Comparison of ENCODE assay signal across 21 cellular contexts in genomic region chr7:30909431-30909830, GRCh38. TPM values are rescaled to one million over a fixed set of nuclear protein-coding genes. Genes with fewer than 3 reads are reported as not detected.
A peak's percentile ranks its signal among the peaks of the same experiment; 100 is the strongest.
DNase-seq lines count a peak whose midpoint lies in the region; ATAC-seq and TF ChIP-seq lines count a peak whose summit lies in the region.
"Had no signal": no experiment of that assay in that cellular context is flagged by ENCODE, and none has a peak within 500 bp of the region (broad histone marks: within the 10 kb centered on the region; RNA-seq: fewer than 3 reads in every experiment).

No MANE protein-coding gene starts in this region.

- H2BK15ac ChIP-seq in neuronal stem cell (ENCODE audit: low read length) = peak overlapping the region; percentile 81

- intact Hi-C loops in body of pancreas (cut with DNase I) = no loop called here

- H2BK12ac ChIP-seq in neuronal stem cell (ENCODE audit: low read length) = peak overlapping the region; percentile 92

- no peak overlapping the region for H3K4me2 ChIP-seq in neuronal stem cell (ENCODE audit: insufficient read depth, low read length, poor library complexity, severe bottlenecking)

- no peaks in the 10 kb centered on the region for H3K36me3 Mint-ChIP-seq in activated naive CD8-positive, alpha-beta T cell treated with anti-CD3 and anti-CD28 coated beads, Interleukin-2, amount 50 U/mL, for 24 hours (ENCODE audit: low read depth)
- H3K36me3 Mint-ChIP-seq: CD8-positive, alpha-beta memory T cell had no signal

- H3K36me3 ChIP-seq in body of pancreas (replicated peaks in 1 of 2; ENCODE audit: insufficient read depth in 1 of 2, low read depth in 2 of 2) (no peaks in the 10 kb centered on the region), gastroesophageal sphincter (no peaks in the 10 kb centered on the region), neuronal stem cell (replicated peaks in 1 of 2; ENCODE audit: control insufficient read depth in 2 of 2, insufficient read depth in 2 of 2, low read length in 2 of 2) (no peaks in the 10 kb centered on the region), upper lobe of left lung (peaks cover 0 to 6% (median 0%) of the 10 kb centered on the region in 4 donors)
- H3K36me3 ChIP-seq: HAP-1 had no signal

- no peak overlapping the region for H3K9ac ChIP-seq in neuronal stem cell (ENCODE audit: low read depth, low read length, poor library complexity)
- H3K9ac ChIP-seq: GM23248 had no signal

- H3K9me3 ChIP-seq in body of pancreas = no peaks in the 10 kb centered on the region
- H3K9me3 ChIP-seq in gastroesophageal sphincter = no peaks in the 10 kb centered on the region
- no peaks in the 10 kb centered on the region for H3K9me3 ChIP-seq in neuronal stem cell (replicated peaks in 1 of 2; ENCODE audit: control insufficient read depth in 2 of 2, insufficient read depth in 1 of 2, low read depth in 1 of 2, low read length in 2 of 2)
- no peaks in the 10 kb centered on the region for H3K9me3 ChIP-seq in upper lobe of left lung
- H3K9me3 ChIP-seq: HAP-1 had no signal

- peak overlapping the region; percentile 85 for H2AK5ac ChIP-seq in neuronal stem cell (ENCODE audit: low read depth, low read length)

- H3K4me3 ChIP-seq in body of pancreas = no peak overlapping the region
- H3K4me3 ChIP-seq in gastroesophageal sphincter = no peak overlapping the region
- H3K4me3 ChIP-seq in neuronal stem cell (ENCODE audit: low read length in 2 of 2) = no peak overlapping the region
- no peak overlapping the region for H3K4me3 ChIP-seq in upper lobe of left lung
- H3K4me3 ChIP-seq: GM23248, HAP-1 had no signal

- peak overlapping the region; percentile 70 for H2BK5ac ChIP-seq in neuronal stem cell (ENCODE audit: low read length)

- H3K79me1 ChIP-seq in neuronal stem cell (ENCODE audit: low read depth, low read length) = no peaks in the 10 kb centered on the region

- TF ChIP-seq EP300 in gastroesophageal sphincter (IDR thresholded peaks at IDR 0.05) = no peak
- TF ChIP-seq EP300 in upper lobe of left lung (IDR thresholded peaks at IDR 0.05) = no peak

- H3K27ac ChIP-seq in body of pancreas = peak overlapping the region in 3 of 4 donors; percentile 71 to 75 (median 72)
- H3K27ac ChIP-seq in gastroesophageal sphincter = peak overlapping the region; percentile 64 to 91 (median 86)
- H3K27ac ChIP-seq in neuronal stem cell (replicated peaks; ENCODE audit: low read length) = no peak overlapping the region
- peak overlapping the region in 3 of 4 donors; percentile 34 to 89 (median 88) for H3K27ac ChIP-seq in upper lobe of left lung
- H3K27ac ChIP-seq: GM23248, HL-60 had no signal

- no peaks in the 10 kb centered on the region for H3K4me1 Mint-ChIP-seq in activated naive CD8-positive, alpha-beta T cell treated with anti-CD3 and anti-CD28 coated beads, Interleukin-2, amount 50 U/mL, for 24 hours
- H3K4me1 Mint-ChIP-seq: CD8-positive, alpha-beta memory T cell had no signal

- H3K18ac ChIP-seq in neuronal stem cell (ENCODE audit: low read length) = peak overlapping the region; percentile 77

- 60 to 82% methylated on average over 6 of the region's 6 CpGs for whole genome bisulfite sequencing in body of pancreas, 2 donors
- 100% methylated on average over 1 of the region's 6 CpGs; no CpG with 5 or more reads in 1 of the 2 donors for WGBS in gastroesophageal sphincter (ENCODE audit: low coverage in 1 of 2), 2 donors
- WGBS in neuronal stem cell (ENCODE audit: extremely low coverage in 2 of 2, insufficient read length in 2 of 2, insufficient replicate concordance in 1 of 2), 2 donors = no CpG with 5 or more reads among the region's 6 CpGs
- WGBS in upper lobe of left lung, 2 donors = 67 to 68% methylated on average over 1 to 6 of the region's 6 CpGs

- peak overlapping the region; percentile 84 for H2BK120ac ChIP-seq in neuronal stem cell (ENCODE audit: low read depth, low read length)

- H4K91ac ChIP-seq in neuronal stem cell (ENCODE audit: low read depth, low read length, poor library complexity) = peak overlapping the region; percentile 47

- H3K27me3 ChIP-seq in body of pancreas (no peaks in the 10 kb centered on the region), gastroesophageal sphincter (no peaks in the 10 kb centered on the region), neuronal stem cell (ENCODE audit: control insufficient read depth in 3 of 3, insufficient read depth in 3 of 3, low read depth in 1 of 3, low read length in 3 of 3) (peaks cover 0 to 21% (median 0%) of the 10 kb centered on the region in 3 experiments), upper lobe of left lung (no peaks in the 10 kb centered on the region)

- no peak for ATAC-seq in body of pancreas
- ATAC-seq in gastroesophageal sphincter = no peak
- no peak for ATAC-seq in upper lobe of left lung (ENCODE audit: low FRiP score in 2 of 2)
- no peak for ATAC-seq in activated naive CD8-positive, alpha-beta T cell treated with anti-CD3 and anti-CD28 coated beads, Interleukin-2, amount 50 U/mL, for 24 hours

- no peaks in the 10 kb centered on the region for H3K27me3 Mint-ChIP-seq in activated naive CD8-positive, alpha-beta T cell treated with anti-CD3 and anti-CD28 coated beads, Interleukin-2, amount 50 U/mL, for 24 hours
- H3K27me3 Mint-ChIP-seq: CD8-positive, alpha-beta memory T cell had no signal

- TF ChIP-seq CTCF in body of pancreas (IDR thresholded peaks at IDR 0.05) = no peak
- no peak for TF ChIP-seq CTCF in gastroesophageal sphincter (IDR thresholded peaks at IDR 0.05)
- TF ChIP-seq CTCF in upper lobe of left lung (IDR thresholded peaks at IDR 0.05) = no peak

- peak overlapping the region; percentile 77 for H4K8ac ChIP-seq in neuronal stem cell (ENCODE audit: low read depth, low read length)

- no peak overlapping the region for H2AFZ ChIP-seq in neuronal stem cell (ENCODE audit: low read length)
- H2AFZ ChIP-seq: GM23248 had no signal

- no peak overlapping the region for H3K4me3 Mint-ChIP-seq in activated naive CD8-positive, alpha-beta T cell treated with anti-CD3 and anti-CD28 coated beads, Interleukin-2, amount 50 U/mL, for 24 hours
- H3K4me3 Mint-ChIP-seq: CD8-positive, alpha-beta memory T cell had no signal

- peak overlapping the region; percentile 79 for H3K4ac ChIP-seq in neuronal stem cell (ENCODE audit: low read length)

- no peak overlapping the region for H3K23ac ChIP-seq in neuronal stem cell (ENCODE audit: low read depth, low read length, poor library complexity)

- H3K9me3 Mint-ChIP-seq in activated naive CD8-positive, alpha-beta T cell treated with anti-CD3 and anti-CD28 coated beads, Interleukin-2, amount 50 U/mL, for 24 hours = no peaks in the 10 kb centered on the region
- H3K9me3 Mint-ChIP-seq: CD8-positive, alpha-beta memory T cell had no signal

- DNase-seq in body of pancreas = peak in 1 of 4 donors; percentile 51
- DNase-seq in neuronal stem cell (ENCODE audit: low spot score) = no peak
- peak; percentile 25 to 76 for DNase-seq in upper lobe of left lung
- no peak for DNase-seq in NCI-H146 treated with DMSO at 0.1 percent for 48 hours (lab: John Stamatoyannopoulos, UW; ENCODE audit: unreplicated experiment)
- no peak for DNase-seq in NCI-H1436 treated with DMSO at 0.1 percent for 48 hours (lab: John Stamatoyannopoulos, UW)
- DNase-seq in activated naive CD8-positive, alpha-beta T cell treated with anti-CD3 and anti-CD28 coated beads, Interleukin-2, amount 50 U/mL, for 24 hours = no peak
- DNase-seq: ACHN; CD8-positive, alpha-beta memory T cell; DMS79; GM23248; NCI-H1417; NCI-H1930; NCI-H226; NCI-H524; SIG-M5 had no signal

- no peak overlapping the region for H3K27ac Mint-ChIP-seq in activated naive CD8-positive, alpha-beta T cell treated with anti-CD3 and anti-CD28 coated beads, Interleukin-2, amount 50 U/mL, for 24 hours

- TF ChIP-seq POLR2A in body of pancreas (IDR thresholded peaks at IDR 0.05) = no peak
- no peak for TF ChIP-seq POLR2A in gastroesophageal sphincter (IDR thresholded peaks at IDR 0.05)
- no peak for TF ChIP-seq POLR2A in upper lobe of left lung (IDR thresholded peaks at IDR 0.05)

- H3K4me1 ChIP-seq in body of pancreas = peaks cover 98% of the 10 kb centered on the region
- peaks cover 0 to 97% (median 60%) of the 10 kb centered on the region in 3 donors for H3K4me1 ChIP-seq in gastroesophageal sphincter
- peaks cover 0 to 17% of the 10 kb centered on the region in 2 donors for H3K4me1 ChIP-seq in neuronal stem cell (ENCODE audit: control insufficient read depth in 2 of 2, insufficient read depth in 1 of 2, low read depth in 1 of 2, low read length in 2 of 2)
- H3K4me1 ChIP-seq in upper lobe of left lung = peaks cover 66 to 90% (median 78%) of the 10 kb centered on the region in 4 donors
- H3K4me1 ChIP-seq: HAP-1 had no signal

- peak overlapping the region; percentile 98 for H3K14ac ChIP-seq in neuronal stem cell (ENCODE audit: low read length)

RNA-seq across cellular contexts. Expression of gene AQP1, which starts 2.2 kb away (rescaled TPM):
- total RNA-seq in body of pancreas (100 to 1,000 TPM; 197 to 204 TPM), gastroesophageal sphincter (100 to 1,000 TPM; 439 to 589 (median 503) TPM), upper lobe of left lung (1,000 to 10,000 TPM in 1 of 6 donors, 100 to 1,000 TPM in 5; 113 to 1,228 (median 802) TPM)
- 0.47 TPM for polyA plus RNA-seq in neuronal stem cell (2013, experiment 1 of 2)
- 0.46 TPM for polyA plus RNA-seq in neuronal stem cell (2013, experiment 2 of 2)
- total RNA-seq: HT1080 had no signal
- polyA plus RNA-seq: CD8-positive, alpha-beta memory T cell had no signal

RNA-seq across cellular contexts. Expression of gene GHRHR, which starts 54.3 kb away (rescaled TPM):
- total RNA-seq in body of pancreas = not detected
- total RNA-seq in gastroesophageal sphincter = not detected
- 0.39 TPM for polyA plus RNA-seq in neuronal stem cell (2013, experiment 1 of 2)
- 0.08 TPM for polyA plus RNA-seq in neuronal stem cell (2013, experiment 2 of 2)
- 1 to 10 TPM in 2 of 6 donors, under 1 TPM in 2, not detected in 2; 0.67 to 3.1 (median 1.1) TPM for total RNA-seq in upper lobe of left lung
- total RNA-seq: CD8-positive, alpha-beta memory T cell; GM23248; HT1080; M059J; RPMI7951 had no signal
- polyA plus RNA-seq: CD8-positive, alpha-beta memory T cell; GM23248 had no signal

Comparison
In these comparisons a context has a peak if more than half of its experiments do, and no peak if none do; other contexts are left out.
1. DNase-seq: peak in upper lobe of left lung (2 of 2); none in neuronal stem cell (single experiment), NCI-H146 treated with DMSO at 0.1 percent for 48 hours (single experiment), NCI-H1436 treated with DMSO at 0.1 percent for 48 hours (single experiment) and activated naive CD8-positive, alpha-beta T cell treated with anti-CD3 and anti-CD28 coated beads, Interleukin-2, amount 50 U/mL, for 24 hours (single experiment).